ENCODE assay signal across 9 cellular contexts in the genomic region with DNA sequence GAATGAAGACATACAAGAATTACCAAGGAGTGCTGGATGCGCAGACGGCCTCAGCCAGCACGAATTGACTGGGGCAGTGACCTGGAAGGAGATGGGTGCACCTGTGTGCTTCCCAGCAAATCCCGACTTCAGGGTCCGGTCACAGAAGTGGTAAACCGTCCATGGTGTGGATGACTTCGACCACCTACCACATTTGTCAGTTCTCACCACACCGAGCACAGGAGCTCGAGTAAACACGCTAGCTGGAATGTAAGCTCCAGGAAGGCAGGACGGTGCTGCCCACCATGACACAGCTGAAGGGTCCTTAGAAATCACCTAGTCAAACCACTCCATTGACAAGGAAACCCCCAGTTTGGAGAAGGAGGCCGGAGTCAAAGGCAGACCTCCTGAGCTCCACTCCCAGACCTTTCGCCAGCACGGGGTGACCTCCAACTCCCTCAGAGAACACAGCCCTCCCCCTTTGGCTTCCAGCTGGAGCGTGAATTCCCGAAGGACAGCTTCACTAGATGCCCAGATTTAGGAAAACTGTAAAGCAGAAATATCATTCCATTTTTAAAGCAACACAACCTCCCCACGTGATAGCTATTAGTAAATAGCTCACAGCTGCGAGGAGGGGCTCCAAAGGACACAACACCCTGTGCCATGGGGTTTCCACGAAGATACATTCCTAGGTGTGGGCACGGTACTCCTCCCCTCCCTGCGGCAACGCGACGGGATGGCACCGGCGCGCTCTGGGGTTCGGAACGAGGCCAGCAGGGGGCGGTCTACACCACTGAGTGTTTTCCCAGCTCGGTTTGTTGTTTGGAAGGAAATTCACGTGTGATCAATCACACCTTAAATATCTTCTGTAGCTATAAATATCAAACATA. TPM values are rescaled to one million over a fixed set of nuclear protein-coding genes. Genes with fewer than 3 reads are reported as not detected.
DNase-seq lines count a peak whose midpoint lies in the region; ATAC-seq, FAIRE-seq and TF ChIP-seq lines count a peak whose summit lies in the region.
"Had no signal": no experiment of that assay in that cellular context is flagged by ENCODE, and none has a peak within 500 bp of the region (broad histone marks: within the 10 kb centered on the region; RNA-seq: fewer than 3 reads in every experiment).

No MANE protein-coding gene starts in this region.

- no peak overlapping the region for H3K4me3 ChIP-seq in bronchial epithelial cell (ENCODE audit: low read depth, low read length)

- TF ChIP-seq CTCF in bronchial epithelial cell (IDR thresholded peaks at IDR 0.05; ENCODE audit: insufficient read depth, low read length, severe bottlenecking): peak; percentile 86

- ATAC-seq in left lobe of liver (peak; percentile 90), HG03439 (IDR thresholded peaks at IDR 0.05; ENCODE audit: unreplicated experiment) (no peak), HG02678 (IDR thresholded peaks at IDR 0.05; ENCODE audit: unreplicated experiment) (no peak)

- FAIRE-seq in bronchial epithelial cell (lab: Jason Lieb, UNC): peak; percentile 83

- no peaks in the 10 kb centered on the region for H3K27me3 ChIP-seq in bronchial epithelial cell (ENCODE audit: control insufficient read depth, insufficient read depth, low read length)

- DNase-seq in COLO668 (lab: John Stamatoyannopoulos, UW; ENCODE audit: unreplicated experiment): peak; percentile 47
- peak; percentile 66 for DNase-seq in HT-29 (ENCODE audit: low spot score)
- DNase-seq in T-helper 2 cell: peak in 3 of 5 experiments; percentile 10 to 34 (median 29)
- DNase-seq in bronchial epithelial cell (ENCODE audit: low read depth): peak; percentile 43
- DNase-seq in left lobe of liver (ENCODE audit: low spot score): no peak
- DNase-seq in stimulated activated CD4-positive, alpha-beta T cell treated with anti-CD3 and anti-CD28 coated beads, Interleukin-4, amount 100 ng/mL, for 24 hours: peak; percentile 46

- no peaks in the 10 kb centered on the region for H3K36me3 ChIP-seq in bronchial epithelial cell (ENCODE audit: control insufficient read depth, insufficient read depth, low read length)

RNA-seq across cellular contexts. Expression of a gene that starts 34.1 kb away (rescaled TPM):
- 0.13 and 0.23 TPM in 2 replicates for total RNA-seq in HT-29 (2014; rRNA removed; shearing (Covaris generic))
- total RNA-seq in bronchial epithelial cell: 8.8 and 10.8 TPM in 2 replicates
- total RNA-seq in left lobe of liver: 1.3 TPM

RNA-seq across cellular contexts. Expression of a gene that starts 45.6 kb away (rescaled TPM):
- total RNA-seq in HT-29 (2014; rRNA removed; shearing (Covaris generic)): not detected in 2 replicates
- total RNA-seq in bronchial epithelial cell (not detected in 2 replicates), left lobe of liver (not detected)
- total RNA-seq: pulmonary artery endothelial cell had no signal
